Comparison of ENCODE assay signal across 21 cellular contexts in genomic region chr6:17001188-17001587, GRCh38.
DNase-seq lines count a peak whose midpoint lies in the region; ATAC-seq, FAIRE-seq and TF ChIP-seq lines count a peak whose summit lies in the region.
"Had no signal": no experiment of that assay in that cellular context is flagged by ENCODE, and none has a peak within 500 bp of the region (broad histone marks: within the 10 kb centered on the region; RNA-seq: fewer than 3 reads in every experiment).

No MANE protein-coding gene starts in this region.

- DNase-seq in ELR (ENCODE audit: low read depth) (peak; percentile 44), LHCN-M2 (ENCODE audit: low read depth) (peak; percentile 26), cardiac fibroblast (ENCODE audit: low read depth in 2 of 2) (no peak), mesendoderm (peak; percentile 3), frontal cortex (ENCODE audit: low spot score in 2 of 2) (no peak), GM19240 (ENCODE audit: insufficient read length, low spot score) (no peak), sciatic nerve (ENCODE audit: low spot score) (no peak)
- DNase-seq in activated CD8-positive, alpha-beta T cell treated with anti-CD3 and anti-CD28 coated beads for 36 hours, result no peak
- DNase-seq: activated CD4-positive, alpha-beta T cell treated with anti-CD3 and anti-CD28 coated beads, Interleukin-2, amount 50 U/mL, for 1 hour; activated naive CD8-positive, alpha-beta T cell treated with anti-CD3 and anti-CD28 coated beads for 36 hours; activated T-cell treated with anti-CD3 and anti-CD28 coated beads, Interleukin-2, amount 50 U/mL, for 24 hours; caudate nucleus; CD4-positive, alpha-beta T cell; DMS79 treated with DMSO at 0.1 percent for 48 hours; endodermal cell; glutamatergic neuron; NCI-H1417; NCI-H2227 treated with DMSO at 0.1 percent for 48 hours; stimulated activated CD4-positive, alpha-beta T cell treated with anti-CD3 and anti-CD28 coated beads, Interleukin-4, amount 100 ng/mL, for 24 hours; thyroid gland had no signal

- intact Hi-C loops in activated CD8-positive, alpha-beta T cell treated with anti-CD3 and anti-CD28 coated beads for 36 hours (cut with micrococcal nuclease), result no loop called here
- intact Hi-C loops in sciatic nerve (cut with DNase I), result no loop called here

- CTCF ChIA-PET in activated CD8-positive, alpha-beta T cell treated with anti-CD3 and anti-CD28 coated beads for 36 hours (lab: Charles Lee), result interaction anchor here (1.0 to 1.4 kb wide), 3 partner anchors 12 to 237 kb away, joined by 3 to 5 read pairs (median 3); no protein-coding TSS in a partner anchor

- no peak overlapping the region for H3K27ac ChIP-seq in mesendoderm (ENCODE audit: low read depth, low read length)
- H3K27ac ChIP-seq: SJCRH30, thyroid gland had no signal

- H3K27ac Mint-ChIP-seq in activated CD8-positive, alpha-beta T cell treated with anti-CD3 and anti-CD28 coated beads for 36 hours, result no peak overlapping the region
- H3K27ac Mint-ChIP-seq: activated naive CD8-positive, alpha-beta T cell treated with anti-CD3 and anti-CD28 coated beads for 36 hours; activated T-cell treated with anti-CD3 and anti-CD28 coated beads, Interleukin-2, amount 50 U/mL, for 24 hours; CD4-positive, alpha-beta T cell; endodermal cell had no signal

- no peak overlapping the region for H2BK120ac ChIP-seq in mesendoderm (ENCODE audit: low read depth, low read length)

- no peaks in the 10 kb centered on the region for H3K27me3 ChIP-seq in mesendoderm (ENCODE audit: insufficient read depth, low read length, poor library complexity)
- H3K27me3 ChIP-seq: SJCRH30, thyroid gland had no signal

- H2BK5ac ChIP-seq in mesendoderm (ENCODE audit: low read length), result no peak overlapping the region

- POLR2A ChIA-PET in activated CD8-positive, alpha-beta T cell treated with anti-CD3 and anti-CD28 coated beads for 36 hours (lab: Charles Lee), result no interaction called here

- H3K36me3 Mint-ChIP-seq in activated CD8-positive, alpha-beta T cell treated with anti-CD3 and anti-CD28 coated beads for 36 hours (ENCODE audit: low read depth), result no peaks in the 10 kb centered on the region
- H3K36me3 Mint-ChIP-seq: activated naive CD8-positive, alpha-beta T cell treated with anti-CD3 and anti-CD28 coated beads for 36 hours had no signal

- no peak overlapping the region for H3K4me3 Mint-ChIP-seq in activated CD8-positive, alpha-beta T cell treated with anti-CD3 and anti-CD28 coated beads for 36 hours
- H3K4me3 Mint-ChIP-seq: activated naive CD8-positive, alpha-beta T cell treated with anti-CD3 and anti-CD28 coated beads for 36 hours; activated T-cell treated with anti-CD3 and anti-CD28 coated beads, Interleukin-2, amount 50 U/mL, for 24 hours; CD4-positive, alpha-beta T cell; endodermal cell had no signal

- no peaks in the 10 kb centered on the region for H3K4me1 ChIP-seq in mesendoderm (ENCODE audit: control insufficient read depth, low read depth, low read length)
- H3K4me1 ChIP-seq: SJCRH30 had no signal

- no peaks in the 10 kb centered on the region for H3K79me1 ChIP-seq in mesendoderm (ENCODE audit: low read length)

- peaks cover 53% of the 10 kb centered on the region for H3K27me3 Mint-ChIP-seq in activated CD8-positive, alpha-beta T cell treated with anti-CD3 and anti-CD28 coated beads for 36 hours

- no peak for FAIRE-seq in frontal cortex (lab: Jason Lieb, UNC)

- TF ChIP-seq CTCF in cardiac fibroblast (IDR thresholded peaks at IDR 0.05; ENCODE audit: low read depth, low read length), result peak; percentile 3
- TF ChIP-seq CTCF in activated CD8-positive, alpha-beta T cell treated with anti-CD3 and anti-CD28 coated beads for 36 hours (IDR thresholded peaks at IDR 0.05), result no peak

- no peak overlapping the region for H4K5ac ChIP-seq in mesendoderm (ENCODE audit: low read length)

- H3K9me3 Mint-ChIP-seq in activated CD8-positive, alpha-beta T cell treated with anti-CD3 and anti-CD28 coated beads for 36 hours, result no peaks in the 10 kb centered on the region
- H3K9me3 Mint-ChIP-seq: activated naive CD8-positive, alpha-beta T cell treated with anti-CD3 and anti-CD28 coated beads for 36 hours; activated T-cell treated with anti-CD3 and anti-CD28 coated beads, Interleukin-2, amount 50 U/mL, for 24 hours; CD4-positive, alpha-beta T cell; endodermal cell had no signal

- no peaks in the 10 kb centered on the region for H3K4me1 Mint-ChIP-seq in activated CD8-positive, alpha-beta T cell treated with anti-CD3 and anti-CD28 coated beads for 36 hours (ENCODE audit: low read depth)
- H3K4me1 Mint-ChIP-seq: activated naive CD8-positive, alpha-beta T cell treated with anti-CD3 and anti-CD28 coated beads for 36 hours had no signal

- H3K56ac ChIP-seq in mesendoderm (ENCODE audit: low read length), result no peak overlapping the region

- WGBS in mesendoderm (ENCODE audit: extremely low coverage, insufficient coverage, low lambda C conversion rate), result no CpG with 5 or more reads among the region's 1 CpG

- H3K23ac ChIP-seq in mesendoderm (ENCODE audit: low read length), result no peak overlapping the region

- ATAC-seq in activated CD8-positive, alpha-beta T cell treated with anti-CD3 and anti-CD28 coated beads for 36 hours, result no peak
- ATAC-seq in sciatic nerve, result no peak

- H3K18ac ChIP-seq in mesendoderm (ENCODE audit: low read length), result no peak overlapping the region

- H3K9ac ChIP-seq in mesendoderm (ENCODE audit: low read length), result no peak overlapping the region

- no peak overlapping the region for H3K4ac ChIP-seq in mesendoderm (ENCODE audit: low read depth, low read length)

- no peak overlapping the region for H2AK5ac ChIP-seq in mesendoderm (ENCODE audit: low read length)

- no peak overlapping the region for H3K4me2 ChIP-seq in mesendoderm (ENCODE audit: low read length)

- H4K8ac ChIP-seq in mesendoderm (ENCODE audit: low read depth, low read length), result no peak overlapping the region

- no peak overlapping the region for H2BK15ac ChIP-seq in mesendoderm (replicated peaks; ENCODE audit: low read depth)

- no peaks in the 10 kb centered on the region for H3K36me3 ChIP-seq in mesendoderm (ENCODE audit: control insufficient read depth, insufficient read depth, low read length)
- H3K36me3 ChIP-seq: SJCRH30, thyroid gland had no signal

- H3K4me3 ChIP-seq in cardiac fibroblast (replicated peaks in 1 of 2; ENCODE audit: low read depth in 2 of 2, low read length in 2 of 2) (no peak overlapping the region), mesendoderm (ENCODE audit: low read length) (no peak overlapping the region)
- H3K4me3 ChIP-seq: SJCRH30, thyroid gland had no signal

- H3K79me2 ChIP-seq in mesendoderm (ENCODE audit: control insufficient read depth, insufficient read depth, low read length), result no peaks in the 10 kb centered on the region

Comparison
In these comparisons a context has a peak if more than half of its experiments do, and no peak if none do; other contexts are left out.
1. DNase-seq: peak in ELR (single experiment), LHCN-M2 (single experiment) and mesendoderm (single experiment); none in cardiac fibroblast (0 of 2), frontal cortex (0 of 2), activated CD8-positive, alpha-beta T cell treated with anti-CD3 and anti-CD28 coated beads for 36 hours (single experiment), GM19240 (single experiment) and sciatic nerve (single experiment).